1 cellular context compared by ENCODE assay signal in the genomic region with DNA sequence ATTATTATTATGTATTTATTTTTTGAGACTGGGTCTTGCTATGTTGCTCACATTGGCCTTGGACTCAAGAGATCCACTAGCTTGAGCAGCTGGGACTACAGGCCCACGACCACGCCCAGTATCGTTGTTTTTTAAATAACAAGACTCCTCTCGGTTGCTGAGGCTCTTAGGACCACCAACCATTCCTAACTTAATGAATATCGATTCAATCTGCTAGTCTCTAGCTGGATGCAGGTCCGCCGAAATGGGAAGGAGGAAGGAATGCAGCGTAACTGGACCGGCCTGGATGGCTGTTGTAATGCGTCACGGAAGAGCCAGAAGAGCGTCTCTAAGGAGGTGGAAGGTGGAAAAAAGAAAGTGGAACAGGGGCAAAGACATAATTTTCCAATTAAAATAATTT.
TF ChIP-seq lines count a peak whose summit lies in the region.

No MANE protein-coding gene starts in this region.

TF ChIP-seq in HEK293, 187 proteins besides CTCF, POLR2A, EP300 and RAD21 (continued from another document):
- TF ChIP-seq, protein P1, sequence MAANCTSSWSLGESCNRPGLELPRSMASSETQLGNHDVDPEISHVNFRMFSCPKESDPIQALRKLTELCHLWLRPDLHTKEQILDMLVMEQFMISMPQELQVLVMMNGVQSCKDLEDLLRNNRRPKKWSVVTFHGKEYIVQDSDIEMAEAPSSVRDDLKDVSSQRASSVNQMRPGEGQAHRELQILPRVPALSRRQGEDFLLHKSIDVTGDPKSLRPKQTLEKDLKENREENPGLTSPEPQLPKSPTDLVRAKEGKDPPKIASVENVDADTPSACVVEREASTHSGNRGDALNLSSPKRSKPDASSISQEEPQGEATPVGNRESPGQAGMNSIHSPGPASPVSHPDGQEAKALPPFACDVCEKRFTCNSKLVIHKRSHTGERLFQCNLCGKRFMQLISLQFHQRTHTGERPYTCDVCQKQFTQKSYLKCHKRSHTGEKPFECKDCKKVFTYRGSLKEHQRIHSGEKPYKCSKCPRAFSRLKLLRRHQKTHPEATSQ (tag by site-specific recombination; IDR thresholded peaks at IDR 0.05), result no peak
- TF ChIP-seq, protein P2, sequence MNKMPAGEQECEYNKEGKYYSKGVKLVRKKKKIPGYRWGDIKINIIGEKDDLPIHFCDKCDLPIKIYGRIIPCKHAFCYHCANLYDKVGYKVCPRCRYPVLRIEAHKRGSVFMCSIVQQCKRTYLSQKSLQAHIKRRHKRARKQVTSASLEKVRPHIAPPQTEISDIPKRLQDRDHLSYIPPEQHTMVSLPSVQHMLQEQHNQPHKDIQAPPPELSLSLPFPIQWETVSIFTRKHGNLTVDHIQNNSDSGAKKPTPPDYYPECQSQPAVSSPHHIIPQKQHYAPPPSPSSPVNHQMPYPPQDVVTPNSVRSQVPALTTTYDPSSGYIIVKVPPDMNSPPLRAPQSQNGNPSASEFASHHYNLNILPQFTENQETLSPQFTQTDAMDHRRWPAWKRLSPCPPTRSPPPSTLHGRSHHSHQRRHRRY (tag by site-specific recombination; IDR thresholded peaks at IDR 0.05), result no peak
- TF ChIP-seq ZNF776 (tag by site-specific recombination; IDR thresholded peaks at IDR 0.05; ENCODE audit: borderline replicate concordance), result no peak
- no peak for TF ChIP-seq ZNF175 (tag by site-specific recombination; IDR thresholded peaks at IDR 0.05)
- no peak for TF ChIP-seq TCF7L2 (IDR thresholded peaks at IDR 0.05; ENCODE audit: borderline replicate concordance, low read depth, low read length)
- TF ChIP-seq ZNF114 (tag by site-specific recombination; IDR thresholded peaks at IDR 0.05), result no peak
TF ChIP-seq in HEK293: peak in this region for 0.
